Comparison of ENCODE assay signal across 8 cellular contexts in the genomic region with DNA sequence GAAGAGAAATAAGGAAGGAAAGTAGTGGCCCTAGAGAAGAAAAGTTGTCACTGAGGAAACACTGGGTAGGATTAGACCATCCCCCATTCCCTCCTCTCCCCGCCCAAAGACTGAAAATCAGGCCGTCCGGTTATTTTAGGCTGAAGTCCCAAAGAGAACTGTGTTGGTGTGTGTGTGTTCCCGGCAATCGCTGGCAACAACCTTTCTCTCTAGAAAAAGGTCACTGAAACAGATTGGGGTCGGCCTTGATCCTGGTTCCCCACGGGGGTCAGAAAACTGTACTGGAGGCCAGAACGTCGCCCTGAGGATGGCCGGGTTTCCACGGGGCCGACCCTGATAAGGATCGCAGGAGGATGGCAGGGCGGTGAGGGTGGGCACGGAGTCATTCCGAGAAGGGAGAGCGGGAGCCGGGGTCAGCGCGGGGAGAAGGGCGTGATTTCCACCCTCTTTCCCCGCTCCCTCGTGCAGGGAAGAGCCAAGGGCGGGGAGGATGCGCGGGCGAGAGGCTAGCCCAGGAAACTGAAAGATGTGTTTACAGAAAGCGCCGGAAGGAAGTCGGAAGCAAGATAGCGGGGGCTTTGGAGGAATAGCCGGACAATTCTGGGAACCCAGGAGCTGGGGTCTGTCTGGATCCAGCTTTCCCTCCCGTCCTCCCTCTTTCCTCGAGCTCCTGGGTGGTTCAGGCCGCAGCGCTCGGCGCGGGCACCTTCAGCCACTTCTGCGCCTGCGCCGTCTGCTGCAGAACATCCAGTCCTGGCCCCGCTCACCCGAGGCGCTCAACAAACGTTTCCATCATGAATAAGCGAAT. TPM values are rescaled to one million over a fixed set of nuclear protein-coding genes. Genes with fewer than 3 reads are reported as not detected.
DNase-seq lines count a peak whose midpoint lies in the region; ATAC-seq and TF ChIP-seq lines count a peak whose summit lies in the region.

No MANE protein-coding gene starts in this region.

- 0 out of 2 replicates have a peak, but pooled peaks have one; percentile 22 for TF ChIP-seq POLR2A in Raji (IDR thresholded peaks at IDR 0.05; ENCODE audit: insufficient read depth, low read depth, low read length)

- H3K9me3 Mint-ChIP-seq in activated naive CD8-positive, alpha-beta T cell (ENCODE audit: low read depth) = no peaks in the 10 kb centered on the region

- H3K9me3 ChIP-seq in left ventricle myocardium inferior (replicated peaks) = peaks cover 4% of the 10 kb centered on the region

- peaks cover 16% of the 10 kb centered on the region for H3K4me1 Mint-ChIP-seq in activated naive CD8-positive, alpha-beta T cell (ENCODE audit: low read depth)

- ATAC-seq in GM21381 (IDR thresholded peaks at IDR 0.05; ENCODE audit: unreplicated experiment) = peak; percentile 72

- intact Hi-C loops in left ventricle myocardium inferior (cut with micrococcal nuclease) = no loop called here

- no peaks in the 10 kb centered on the region for H3K27me3 ChIP-seq in left ventricle myocardium inferior (ENCODE audit: low read depth)

- peaks cover 18% of the 10 kb centered on the region for H3K4me1 ChIP-seq in left ventricle myocardium inferior

- TF ChIP-seq CTCF in left ventricle myocardium inferior (IDR thresholded peaks at IDR 0.05; ENCODE audit: borderline replicate concordance) = no peak

- peak overlapping the region; percentile 67 for H3K4me3 ChIP-seq in left ventricle myocardium inferior
- H3K4me3 ChIP-seq in skin epidermis = peak overlapping the region; percentile 34 to 47 (median 42)

- no peaks in the 10 kb centered on the region for H3K36me3 Mint-ChIP-seq in activated naive CD8-positive, alpha-beta T cell

- peak overlapping the region; percentile 90 for H3K27ac Mint-ChIP-seq in activated naive CD8-positive, alpha-beta T cell

- H3K4me3 Mint-ChIP-seq in activated naive CD8-positive, alpha-beta T cell = peak overlapping the region; percentile 84

- no peaks in the 10 kb centered on the region for H3K27me3 Mint-ChIP-seq in activated naive CD8-positive, alpha-beta T cell

- peak; percentile 81 for DNase-seq in AG08395 (ENCODE audit: low spot score)
- peak; percentile 83 for DNase-seq in left ventricle myocardium inferior
- no peak for DNase-seq in HCEC 1CT
- no peak for DNase-seq in HuH-7.5 (ENCODE audit: low spot score)

- peak overlapping the region; percentile 87 for H3K27ac ChIP-seq in left ventricle myocardium inferior (replicated peaks)
- peak overlapping the region; percentile 23 to 90 (median 80) for H3K27ac ChIP-seq in skin epidermis

- H3K36me3 ChIP-seq in left ventricle myocardium inferior = no peaks in the 10 kb centered on the region

RNA-seq across cellular contexts. Expression of gene SPTLC2, which starts 25.3 kb away (rescaled TPM):
- 11.5 TPM for total RNA-seq in left ventricle myocardium inferior

Comparison
In these comparisons a context has a peak if more than half of its experiments do, and no peak if none do; other contexts are left out.
1. DNase-seq: peak in AG08395 (single experiment) and left ventricle myocardium inferior (single experiment); none in HCEC 1CT (single experiment) and HuH-7.5 (single experiment).